Comparison of ENCODE assay signal across 8 cellular contexts in genomic region chr5:131634996-131635754, GRCh38.
DNase-seq lines count a peak whose midpoint lies in the region; ATAC-seq lines count a peak whose summit lies in the region.

Gene RAPGEF6 (minus strand): TSS chr5:131635229. CDS start chr5:131635030, 199 bp downstream.

- peak; percentile 62 to 99 (median 94) for DNase-seq in C1 segment of cervical spinal cord (lab: John Stamatoyannopoulos, UW)
- peak; percentile 99 for DNase-seq in NCI-H748 (lab: John Stamatoyannopoulos, UW; ENCODE audit: unreplicated experiment)
- peak; percentile 93 for DNase-seq in activated CD4-positive, alpha-beta T cell treated with anti-CD3 and anti-CD28 coated beads, Interleukin-2, amount 50 U/mL, for 1 hour
- DNase-seq in cortex of kidney (lab: John Stamatoyannopoulos, UW): peak; percentile 91
- DNase-seq in left kidney (ENCODE audit: low read depth, low spot score): peak; percentile 100
- peak; percentile 94 to 95 for DNase-seq in stimulated activated CD4-positive, alpha-beta T cell treated with anti-CD3 and anti-CD28 coated beads, Interleukin-2, amount 100 ng/mL, for 24 hours

- ATAC-seq in GM19351 (IDR thresholded peaks at IDR 0.05; ENCODE audit: unreplicated experiment) (peak; percentile 80), HG03521 (IDR thresholded peaks at IDR 0.05; ENCODE audit: unreplicated experiment) (peak; percentile 88)

Comparison
In these comparisons a context has a peak if more than half of its experiments do, and no peak if none do; other contexts are left out.
1. Peak in every context shown above with its lines: DNase-seq and ATAC-seq.